ENCODE assay signal across 31 cellular contexts in the genomic region with DNA sequence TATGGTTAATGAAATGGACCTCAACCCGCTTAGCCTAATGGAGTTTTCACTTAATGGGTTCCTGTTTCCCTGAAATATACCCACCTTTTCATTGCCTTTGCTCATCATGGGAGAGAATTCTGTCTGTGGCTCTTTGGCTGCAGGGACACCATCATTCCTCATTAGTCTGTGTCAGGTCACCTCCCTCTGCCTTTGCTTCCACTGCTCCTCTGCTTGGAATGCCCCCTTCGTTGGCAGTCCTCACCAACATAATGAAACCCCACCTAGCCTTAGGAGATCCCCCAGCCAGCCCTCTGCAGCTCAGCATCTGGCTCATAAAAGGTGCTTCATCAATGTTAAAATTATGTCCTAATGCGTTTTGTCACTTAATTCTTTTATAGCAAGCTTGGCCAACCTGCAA. TPM values are rescaled to one million over a fixed set of nuclear protein-coding genes. Genes with fewer than 3 reads are reported as not detected.
"Had no signal": no experiment of that assay in that cellular context is flagged by ENCODE, and none has a peak within 500 bp of the region (broad histone marks: within the 10 kb centered on the region; RNA-seq: fewer than 3 reads in every experiment).

No MANE protein-coding gene starts in this region.

- ATAC-seq: effector memory CD8-positive, alpha-beta T cell; heart right ventricle; left cardiac atrium; left lung; mucosa of descending colon; natural killer cell treated with Interleukin-12 subunit alpha and Interleukin-12 subunit beta and Interleukin-15 and Interleukin-18, amount 100 ng/mL, for 72 hours; stimulated activated effector memory CD8-positive, alpha-beta T cell treated with anti-CD3 and anti-CD28 coated beads, Interleukin-12 subunit alpha, Interleukin-12 subunit beta, amount 100 ng/mL, for 72 hours had no signal

- H2AFZ ChIP-seq: parathyroid adenoma had no signal

- H3K27me3 Mint-ChIP-seq: progenitor cell of endocrine pancreas had no signal

- H3K4me1 Mint-ChIP-seq: naive B cell; stimulated activated effector memory CD8-positive, alpha-beta T cell treated with anti-CD3 and anti-CD28 coated beads, Interleukin-12 subunit alpha, Interleukin-12 subunit beta, amount 100 ng/mL, for 72 hours had no signal

- H3K4me3 Mint-ChIP-seq: effector memory CD8-positive, alpha-beta T cell; mesothelial cell of epicardium; naive B cell; natural killer cell treated with Interleukin-12 subunit alpha and Interleukin-12 subunit beta and Interleukin-15 and Interleukin-18, amount 100 ng/mL, for 72 hours; neural crest cell; stimulated activated effector memory CD8-positive, alpha-beta T cell treated with anti-CD3 and anti-CD28 coated beads, Interleukin-12 subunit alpha, Interleukin-12 subunit beta, amount 100 ng/mL, for 72 hours had no signal

- H3K27ac Mint-ChIP-seq: effector memory CD8-positive, alpha-beta T cell; mesothelial cell of epicardium; natural killer cell treated with Interleukin-12 subunit alpha and Interleukin-12 subunit beta and Interleukin-15 and Interleukin-18, amount 100 ng/mL, for 72 hours; progenitor cell of endocrine pancreas; stimulated activated effector memory CD8-positive, alpha-beta T cell treated with anti-CD3 and anti-CD28 coated beads, Interleukin-12 subunit alpha, Interleukin-12 subunit beta, amount 100 ng/mL, for 72 hours had no signal

- H3K36me3 Mint-ChIP-seq: naive B cell; natural killer cell treated with Interleukin-12 subunit alpha and Interleukin-12 subunit beta and Interleukin-15 and Interleukin-18, amount 100 ng/mL, for 72 hours; stimulated activated effector memory CD8-positive, alpha-beta T cell treated with anti-CD3 and anti-CD28 coated beads, Interleukin-12 subunit alpha, Interleukin-12 subunit beta, amount 100 ng/mL, for 72 hours had no signal

- H3K9me3 Mint-ChIP-seq: effector memory CD8-positive, alpha-beta T cell; mesothelial cell of epicardium; naive B cell; natural killer cell treated with Interleukin-12 subunit alpha and Interleukin-12 subunit beta and Interleukin-15 and Interleukin-18, amount 100 ng/mL, for 72 hours; neural crest cell; stimulated activated effector memory CD8-positive, alpha-beta T cell treated with anti-CD3 and anti-CD28 coated beads, Interleukin-12 subunit alpha, Interleukin-12 subunit beta, amount 100 ng/mL, for 72 hours had no signal

- FAIRE-seq: islet of Langerhans had no signal

- H3K9ac ChIP-seq: parathyroid adenoma had no signal

- H3K36me3 ChIP-seq: heart right ventricle, right atrium auricular region, thyroid gland, upper lobe of left lung, uterus had no signal

- DNase-seq: cortex of kidney; effector memory CD8-positive, alpha-beta T cell; erythroblast; esophagus squamous epithelium; foreskin melanocyte; glutamatergic neuron; heart right ventricle; hippocampal formation; left cardiac atrium; left lung; mesenchymal stem cell; mucosa of descending colon; naive B cell; sigmoid colon; stimulated activated CD4-positive, alpha-beta T cell treated with anti-CD3 and anti-CD28 coated beads, Interleukin-2, amount 100 ng/mL, for 24 hours; stimulated activated CD4-positive, alpha-beta T cell treated with anti-CD3 and anti-CD28 coated beads, Interleukin-4, amount 100 ng/mL, for 24 hours; stimulated activated naive CD4-positive, alpha-beta T cell treated with Interleukin-2 at 50 U/mL for 16 hours; stomach; thyroid gland; upper lobe of left lung; uterus had no signal

- H3K79me2 ChIP-seq: parathyroid adenoma had no signal

- H3K27me3 ChIP-seq: esophagus squamous epithelium, heart right ventricle, left lung, right atrium auricular region, sigmoid colon, stomach, thyroid gland, upper lobe of left lung, uterus had no signal

- H3K4me1 ChIP-seq: esophagus squamous epithelium, left lung, parathyroid adenoma, stomach, thyroid gland, upper lobe of left lung had no signal

- H3K4me3 ChIP-seq: esophagus squamous epithelium, heart right ventricle, left lung, mucosa of descending colon, right atrium auricular region, sigmoid colon, stomach, thyroid gland, upper lobe of left lung, uterus had no signal

- H3K9me3 ChIP-seq: esophagus squamous epithelium, heart right ventricle, left lung, mucosa of descending colon, right atrium auricular region, sigmoid colon, stomach, thyroid gland, upper lobe of left lung, uterus had no signal

- H3K27ac ChIP-seq: esophagus squamous epithelium, parathyroid adenoma, right atrium auricular region, sigmoid colon, stomach, thyroid gland, upper lobe of left lung, uterus had no signal

RNA-seq across cellular contexts. Expression of a gene that starts 53.5 kb away (rescaled TPM):
- total RNA-seq: lung microvascular endothelial cell; natural killer cell treated with Interleukin-12 subunit alpha and Interleukin-12 subunit beta and Interleukin-15 and Interleukin-18, amount 100 ng/mL, for 72 hours; neural crest cell; temporal lobe had no signal
